ENCODE assay signal across 14 cellular contexts in the genomic region with DNA sequence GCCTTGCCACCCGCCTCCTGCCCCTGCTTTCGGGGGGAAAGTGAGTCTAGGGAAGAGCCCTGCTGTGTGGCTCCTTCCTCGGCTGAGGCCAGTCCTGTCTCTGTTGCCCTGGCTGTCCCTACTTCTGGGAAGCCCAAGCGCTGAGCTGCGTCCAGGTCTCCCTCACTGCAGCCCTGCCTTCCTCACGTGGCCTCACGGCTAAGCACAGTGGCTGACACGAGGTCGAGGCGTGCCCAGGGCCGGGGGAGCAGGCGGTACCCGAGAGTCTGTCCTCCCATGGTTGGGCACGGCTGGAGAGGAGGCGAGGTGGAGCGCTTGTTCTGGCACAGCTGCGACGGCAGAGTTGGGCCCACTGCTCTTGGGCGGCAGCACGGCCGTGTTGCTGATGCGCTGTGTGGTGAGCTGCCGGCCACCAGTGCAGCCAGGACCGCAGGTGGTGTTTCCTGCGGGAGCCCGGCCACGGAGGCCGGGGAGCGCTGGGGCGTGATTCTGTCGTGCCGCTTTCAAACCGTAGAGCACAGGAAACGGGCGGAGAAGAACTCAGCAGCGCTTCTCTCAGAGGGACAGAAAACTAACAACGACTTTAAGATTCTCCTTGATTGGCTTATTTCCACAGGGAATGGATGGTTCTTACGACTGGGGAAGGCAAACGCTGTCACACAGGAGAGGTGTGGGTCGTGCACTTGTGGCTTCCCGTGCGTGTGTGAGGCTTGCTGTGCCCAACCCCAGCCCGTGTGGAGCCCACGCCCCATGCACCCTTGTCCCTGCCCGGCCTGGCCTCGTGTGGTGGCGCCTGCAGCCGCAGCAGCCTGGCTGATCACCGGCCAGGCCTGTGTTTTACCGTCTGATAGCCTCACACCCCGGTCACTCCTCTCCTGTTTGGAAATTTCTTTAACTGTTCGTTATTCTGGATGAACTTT. TPM values are rescaled to one million over a fixed set of nuclear protein-coding genes. Genes with fewer than 3 reads are reported as not detected.
DNase-seq lines count a peak whose midpoint lies in the region; ATAC-seq, FAIRE-seq and TF ChIP-seq lines count a peak whose summit lies in the region.
"Had no signal": no experiment of that assay in that cellular context is flagged by ENCODE, and none has a peak within 500 bp of the region (broad histone marks: within the 10 kb centered on the region; RNA-seq: fewer than 3 reads in every experiment).

No MANE protein-coding gene starts in this region.

- no peak for TF ChIP-seq CTCF in OCI-LY1 (IDR thresholded peaks at IDR 0.05; ENCODE audit: low read length)
- no peak for TF ChIP-seq CTCF in astrocyte (IDR thresholded peaks at IDR 0.05; ENCODE audit: insufficient read depth, low read depth, low read length)

- H4K20me1 ChIP-seq in BLaER1: peaks cover 66% of the 10 kb centered on the region
- no peaks in the 10 kb centered on the region for H4K20me1 ChIP-seq in OCI-LY1 (ENCODE audit: insufficient read depth, low read length)
- peaks cover 63% of the 10 kb centered on the region for H4K20me1 ChIP-seq in astrocyte (ENCODE audit: insufficient read depth, low read length)

- no peaks in the 10 kb centered on the region for H3F3A ChIP-seq in OCI-LY1 (ENCODE audit: insufficient read depth, low read length)

- intact Hi-C loops in naive thymus-derived CD4-positive, alpha-beta T cell (cut with micrococcal nuclease): loop anchor here in 1 of 2 donors (2.0 kb wide), 1 partner anchor 20 kb away; no protein-coding TSS in a partner anchor

- no peaks in the 10 kb centered on the region for H3K27me3 ChIP-seq in BLaER1
- H3K27me3 ChIP-seq in OCI-LY1 (ENCODE audit: insufficient read depth, low read length): no peaks in the 10 kb centered on the region
- H3K27me3 ChIP-seq in astrocyte (ENCODE audit: insufficient read depth, low read length): no peaks in the 10 kb centered on the region
- no peaks in the 10 kb centered on the region for H3K27me3 ChIP-seq in naive thymus-derived CD4-positive, alpha-beta T cell (ENCODE audit: control insufficient read depth in 2 of 2, insufficient read depth in 2 of 2, low read length in 2 of 2)
- H3K27me3 ChIP-seq: ovary had no signal

- H3K36me3 ChIP-seq in BLaER1 (peaks cover 49% of the 10 kb centered on the region), OCI-LY1 (ENCODE audit: insufficient read depth, low read length) (peaks cover 30% of the 10 kb centered on the region), astrocyte (ENCODE audit: insufficient read depth, low read length) (peaks cover 6% of the 10 kb centered on the region)
- peaks cover 0 to 34% (median 6%) of the 10 kb centered on the region in 3 experiments for H3K36me3 ChIP-seq in naive thymus-derived CD4-positive, alpha-beta T cell (ENCODE audit: control insufficient read depth in 2 of 3, insufficient read depth in 3 of 3, low read length in 3 of 3)

- H3K4me2 ChIP-seq in BLaER1 (peak overlapping the region; percentile 96), OCI-LY1 (ENCODE audit: low read length) (peak overlapping the region; percentile 47; the same call in 1 of the 2 replicates), astrocyte (ENCODE audit: low read length) (peak overlapping the region; percentile 86)

- H3K4me1 Mint-ChIP-seq in astrocyte (ENCODE audit: low read depth, unreplicated experiment): peaks cover 18% of the 10 kb centered on the region
- H3K4me1 Mint-ChIP-seq in naive thymus-derived CD4-positive, alpha-beta T cell: peaks cover 39 to 74% (median 63%) of the 10 kb centered on the region in 7 donors

- H3K36me3 Mint-ChIP-seq in astrocyte (ENCODE audit: low read depth, unreplicated experiment): peaks cover 16% of the 10 kb centered on the region
- H3K36me3 Mint-ChIP-seq in naive thymus-derived CD4-positive, alpha-beta T cell: peaks cover 5 to 33% (median 17%) of the 10 kb centered on the region in 5 donors

- H3K9me3 ChIP-seq in BLaER1: peaks cover 9% of the 10 kb centered on the region
- H3K9me3 ChIP-seq in OCI-LY1 (ENCODE audit: low read length): no peaks in the 10 kb centered on the region
- no peaks in the 10 kb centered on the region for H3K9me3 ChIP-seq in astrocyte (ENCODE audit: insufficient read depth, low read depth, low read length)
- no peaks in the 10 kb centered on the region for H3K9me3 ChIP-seq in naive thymus-derived CD4-positive, alpha-beta T cell (ENCODE audit: control insufficient read depth in 2 of 3, low read length in 3 of 3)
- H3K9me3 ChIP-seq: ovary had no signal

- H3K79me2 ChIP-seq in OCI-LY1 (ENCODE audit: insufficient read depth, low read length) (no peaks in the 10 kb centered on the region), astrocyte (ENCODE audit: insufficient read depth, low read length) (peaks cover 76% of the 10 kb centered on the region)

- H3K27ac ChIP-seq in BLaER1: peak overlapping the region; percentile 94
- H3K27ac ChIP-seq in OCI-LY1 (ENCODE audit: low read depth, low read length, poor library complexity, severe bottlenecking): peak overlapping the region; percentile 71
- H3K27ac ChIP-seq in astrocyte (ENCODE audit: low read depth, low read length): no peak overlapping the region
- H3K27ac ChIP-seq in naive thymus-derived CD4-positive, alpha-beta T cell (ENCODE audit: low read depth, low read length): peak overlapping the region; percentile 17

- H3K4me1 ChIP-seq in BLaER1: peaks cover 60% of the 10 kb centered on the region
- peaks cover 18% of the 10 kb centered on the region for H3K4me1 ChIP-seq in OCI-LY1 (ENCODE audit: insufficient read depth, low read length, severe bottlenecking)
- H3K4me1 ChIP-seq in astrocyte (ENCODE audit: insufficient read depth, low read length): peaks cover 18% of the 10 kb centered on the region
- peaks cover 18 to 38% of the 10 kb centered on the region in 2 donors for H3K4me1 ChIP-seq in naive thymus-derived CD4-positive, alpha-beta T cell (ENCODE audit: control insufficient read depth in 2 of 2, insufficient read depth in 2 of 2, low read length in 2 of 2)

- H3K4me3 ChIP-seq in BLaER1: peak overlapping the region; percentile 51
- H3K4me3 ChIP-seq in OCI-LY1 (ENCODE audit: low read depth, low read length, poor library complexity, severe bottlenecking): peak overlapping the region; percentile 22
- no peak overlapping the region for H3K4me3 ChIP-seq in astrocyte (ENCODE audit: insufficient read depth, low read depth, low read length)
- peak overlapping the region; percentile 24 for H3K4me3 ChIP-seq in naive thymus-derived CD4-positive, alpha-beta T cell (ENCODE audit: low read length)

- no peaks in the 10 kb centered on the region for H3K27me3 Mint-ChIP-seq in astrocyte (ENCODE audit: low read depth, unreplicated experiment)
- no peaks in the 10 kb centered on the region for H3K27me3 Mint-ChIP-seq in naive thymus-derived CD4-positive, alpha-beta T cell
- H3K27me3 Mint-ChIP-seq: stimulated activated memory B cell treated with anti-CD40 and anti-IgM and Interleukin-4, amounts not matched to agents 10 μg/mL and 1 μg/mL and 100 μg/mL, for 72 hours had no signal

- H3K9ac ChIP-seq in BLaER1 (peak overlapping the region; percentile 78), OCI-LY1 (ENCODE audit: low read length) (no peak overlapping the region; the same call in 1 of the 2 replicates), astrocyte (ENCODE audit: low read length) (no peak overlapping the region)

- no peak for TF ChIP-seq POLR2A in H54 (IDR thresholded peaks at IDR 0.05; ENCODE audit: low read depth, low read length)

- no peak overlapping the region for H2AFZ ChIP-seq in OCI-LY1 (ENCODE audit: low read length)
- no peak overlapping the region for H2AFZ ChIP-seq in astrocyte (ENCODE audit: low read depth, low read length)

- FAIRE-seq in astrocyte (lab: Jason Lieb, UNC) (no peak), H54 (lab: Jason Lieb, UNC) (no peak)

- DNase-seq in astrocyte (ENCODE audit: low read depth) (no peak), SW480 (ENCODE audit: low spot score) (no peak), H54 (ENCODE audit: insufficient read length, low spot score) (no peak)
- peak in 3 of 9 donors; percentile 23 to 46 (median 25) for DNase-seq in naive thymus-derived CD4-positive, alpha-beta T cell
- DNase-seq: amygdala, GF-D8, NCI-H1930 had no signal

- H3K9me2 ChIP-seq in OCI-LY1 (ENCODE audit: low read depth, low read length): no peaks in the 10 kb centered on the region

- POLR2A ChIA-PET in naive thymus-derived CD4-positive, alpha-beta T cell (lab: Charles Lee): interaction anchor here (1.0 to 3.4 kb wide), 3 partner anchors 9 to 20 kb away, joined by 4 to 14 read pairs (median 6); no protein-coding TSS in a partner anchor

- H3K27ac Mint-ChIP-seq in astrocyte (ENCODE audit: unreplicated experiment): peak overlapping the region; percentile 26
- peak overlapping the region; percentile 32 to 87 (median 64) for H3K27ac Mint-ChIP-seq in naive thymus-derived CD4-positive, alpha-beta T cell
- H3K27ac Mint-ChIP-seq: stimulated activated memory B cell treated with anti-CD40 and anti-IgM and Interleukin-4, amounts not matched to agents 10 μg/mL and 1 μg/mL and 100 μg/mL, for 72 hours had no signal

- CTCF ChIA-PET in naive thymus-derived CD4-positive, alpha-beta T cell (lab: Charles Lee): interaction anchor here (1.7 kb wide), 1 partner anchor 19 kb away, joined by 6 read pairs; no protein-coding TSS in a partner anchor

- no peaks in the 10 kb centered on the region for H3K9me3 Mint-ChIP-seq in astrocyte (ENCODE audit: unreplicated experiment)
- H3K9me3 Mint-ChIP-seq in naive thymus-derived CD4-positive, alpha-beta T cell: no peaks in the 10 kb centered on the region

- no peak overlapping the region for H3K4me3 Mint-ChIP-seq in astrocyte (ENCODE audit: unreplicated experiment)
- H3K4me3 Mint-ChIP-seq in naive thymus-derived CD4-positive, alpha-beta T cell: peak overlapping the region; percentile 52 to 88 (median 74)
- H3K4me3 Mint-ChIP-seq: CD14-positive monocyte; stimulated activated memory B cell treated with anti-CD40 and anti-IgM and Interleukin-4, amounts not matched to agents 10 μg/mL and 1 μg/mL and 100 μg/mL, for 72 hours had no signal

- peak; percentile 65 for ATAC-seq in naive thymus-derived CD4-positive, alpha-beta T cell
- ATAC-seq in HG03457 (IDR thresholded peaks at IDR 0.05; ENCODE audit: unreplicated experiment) (no peak), GM21367 (IDR thresholded peaks at IDR 0.05; ENCODE audit: unreplicated experiment) (no peak)
- ATAC-seq: stimulated activated memory B cell treated with anti-CD40 and anti-IgM and Interleukin-4, amounts not matched to agents 10 μg/mL and 1 μg/mL and 100 μg/mL, for 72 hours had no signal

RNA-seq across cellular contexts. Expression of gene MAEA, which starts 21.4 kb away (rescaled TPM):
- total RNA-seq in astrocyte: 73.3 and 79.3 TPM in 2 replicates
- 10 to 100 TPM; 56.2 to 92.2 (median 79.4) TPM for total RNA-seq in naive thymus-derived CD4-positive, alpha-beta T cell
- polyA plus RNA-seq in naive thymus-derived CD4-positive, alpha-beta T cell: 10 to 100 TPM; 45.3 to 88.5 TPM

RNA-seq across cellular contexts. Expression of gene UVSSA, which starts 36.0 kb away (rescaled TPM):
- total RNA-seq in astrocyte: 14.2 and 14.8 TPM in 2 replicates
- 10 to 100 TPM; 29.5 to 44.1 (median 39.7) TPM for total RNA-seq in naive thymus-derived CD4-positive, alpha-beta T cell
- 1 to 10 TPM; 3.2 to 9.1 TPM for polyA plus RNA-seq in naive thymus-derived CD4-positive, alpha-beta T cell
